ENCODE assay signal across 8 cellular contexts in genomic region chr7:139360210-139360947, GRCh38. TPM values are rescaled to one million over a fixed set of nuclear protein-coding genes. Genes with fewer than 3 reads are reported as not detected.
DNase-seq lines count a peak whose midpoint lies in the region; ATAC-seq and TF ChIP-seq lines count a peak whose summit lies in the region.

No MANE protein-coding gene starts in this region.

- peaks cover 68% of the 10 kb centered on the region for H3K79me2 ChIP-seq in PC-3 (ENCODE audit: low read length)

- H3K9me3 Mint-ChIP-seq in activated T-cell treated with anti-CD3 and anti-CD28 coated beads, Interleukin-2, amount 50 U/mL, for 4 hours, result no peaks in the 10 kb centered on the region

- no peaks in the 10 kb centered on the region for H3K27me3 Mint-ChIP-seq in activated T-cell treated with anti-CD3 and anti-CD28 coated beads, Interleukin-2, amount 50 U/mL, for 4 hours (ENCODE audit: low read depth)

- no peaks in the 10 kb centered on the region for H3K9me2 ChIP-seq in PC-3 (replicated peaks; ENCODE audit: low read length)

- H3K27me3 ChIP-seq in PC-3 (ENCODE audit: low read length) (no peaks in the 10 kb centered on the region), esophagus (ENCODE audit: control insufficient read depth in 1 of 2, insufficient read depth in 2 of 2, low read length in 2 of 2) (no peaks in the 10 kb centered on the region), mucosa of stomach (ENCODE audit: control insufficient read depth, insufficient read depth, low read length) (no peaks in the 10 kb centered on the region)

- CTCF ChIA-PET in PC-3 (lab: Charles Lee), result no interaction called here

- DNase-seq in DMS53 treated with DMSO at 0.1 percent for 48 hours (lab: John Stamatoyannopoulos, UW; ENCODE audit: unreplicated experiment) (peak; percentile 93), KBM-7 (peak; percentile 97), PC-3 (peak; percentile 93)
- DNase-seq in activated T-cell treated with anti-CD3 and anti-CD28 coated beads, Interleukin-2, amount 50 U/mL, for 4 hours, result peak; percentile 98
- DNase-seq in stimulated activated CD8-positive, alpha-beta memory T cell treated with anti-CD3 and anti-CD28 coated beads, Interleukin-4, amount 100 ng/mL, for 4 hours (ENCODE audit: low read depth in 2 of 2, low spot score in 1 of 2), result peak; percentile 96 to 97

- ATAC-seq in GM21717 (IDR thresholded peaks at IDR 0.05; ENCODE audit: unreplicated experiment) (peak; percentile 76), PC-3 (peak; percentile 77)
- peak; percentile 78 to 82 for ATAC-seq in activated T-cell treated with anti-CD3 and anti-CD28 coated beads, Interleukin-2, amount 50 U/mL, for 4 hours

- peaks cover 42% of the 10 kb centered on the region for H4K20me1 ChIP-seq in PC-3 (ENCODE audit: low read length)

- H3K9ac ChIP-seq in PC-3 (ENCODE audit: low read length) (peak overlapping the region; percentile 99), mucosa of stomach (ENCODE audit: low read length) (peak overlapping the region; percentile 97)

- in situ Hi-C loops in KBM-7 (cut with MboI; ENCODE audit: low pct_unique_long_range_greater_than_20kb, low sequenced_read_pairs), result no loop called here

- POLR2A ChIA-PET in PC-3 (lab: Charles Lee; ENCODE audit: unreplicated experiment), result interaction anchor here (0.5 to 0.7 kb wide), 7 partner anchors 10 to 227 kb away, joined by 3 to 11 read pairs (median 7); a partner anchor contains a TSS

- peak overlapping the region; percentile 88 for H3K27ac ChIP-seq in PC-3 (ENCODE audit: low read length)
- peak overlapping the region; percentile 99 to 100 for H3K27ac ChIP-seq in esophagus (ENCODE audit: low read depth in 2 of 2, low read length in 1 of 2)

- intact Hi-C loops in PC-3 (cut with micrococcal nuclease), result loop anchor here (5.0 kb wide), 1 partner anchor 253 kb away; the partner anchor contains the start of gene ZC3HAV1

- H3K36me3 Mint-ChIP-seq in activated T-cell treated with anti-CD3 and anti-CD28 coated beads, Interleukin-2, amount 50 U/mL, for 4 hours (ENCODE audit: insufficient read depth), result peaks cover 12% of the 10 kb centered on the region

- peaks cover 11% of the 10 kb centered on the region for H3K36me3 ChIP-seq in PC-3 (ENCODE audit: low read depth, low read length)
- no peaks in the 10 kb centered on the region for H3K36me3 ChIP-seq in esophagus (ENCODE audit: control insufficient read depth in 2 of 2, insufficient read depth in 2 of 2, low read length in 1 of 2)
- no peaks in the 10 kb centered on the region for H3K36me3 ChIP-seq in mucosa of stomach (ENCODE audit: control insufficient read depth, insufficient read depth, low read length)

- BruUV-seq in PC-3 (replicated peaks; lab: Mats Ljungman, UMichigan), result TSS peak; percentile 38

- peak overlapping the region; percentile 96 for H3K4me3 Mint-ChIP-seq in activated T-cell treated with anti-CD3 and anti-CD28 coated beads, Interleukin-2, amount 50 U/mL, for 4 hours

- H3K4me1 ChIP-seq in PC-3 (ENCODE audit: insufficient read depth, low read length) (peaks cover 14% of the 10 kb centered on the region; the same call in 1 of the 2 replicates), esophagus (ENCODE audit: control insufficient read depth in 2 of 2, insufficient read depth in 2 of 2, low read length in 1 of 2) (peaks cover 0 to 4% of the 10 kb centered on the region in 2 donors), mucosa of stomach (ENCODE audit: control insufficient read depth, insufficient read depth, low read length) (peaks cover 10% of the 10 kb centered on the region)

- no peaks in the 10 kb centered on the region for H3K9me3 ChIP-seq in PC-3 (ENCODE audit: low read length)
- H3K9me3 ChIP-seq in esophagus (ENCODE audit: control insufficient read depth in 2 of 2, insufficient read depth in 1 of 2, low read depth in 1 of 2, low read length in 1 of 2), result no peaks in the 10 kb centered on the region
- H3K9me3 ChIP-seq in mucosa of stomach (ENCODE audit: control insufficient read depth, low read length), result no peaks in the 10 kb centered on the region

- peak overlapping the region; percentile 71 for H2AFZ ChIP-seq in PC-3 (ENCODE audit: low read length)

- peak overlapping the region; percentile 90 for H3K4me2 ChIP-seq in PC-3 (ENCODE audit: low read length)

- H3K4me1 Mint-ChIP-seq in activated T-cell treated with anti-CD3 and anti-CD28 coated beads, Interleukin-2, amount 50 U/mL, for 4 hours (ENCODE audit: low read depth), result peaks cover 37% of the 10 kb centered on the region

- WGBS in esophagus, 2 donors, result 0 to 1% methylated on average over 47 of the region's 47 CpGs

- no peaks in the 10 kb centered on the region for H3F3A ChIP-seq in PC-3 (ENCODE audit: low read length, unreplicated experiment)

- TF ChIP-seq CTCF in PC-3 (conservative IDR thresholded peaks at IDR 0.05; ENCODE audit: low read depth, low read length), result no peak

- H3K4me3 ChIP-seq in PC-3 (ENCODE audit: low read length) (peak overlapping the region; percentile 91), esophagus (ENCODE audit: low read depth in 1 of 2, low read length in 2 of 2) (peak overlapping the region; percentile 80 to 84), mucosa of stomach (ENCODE audit: low read length) (peak overlapping the region; percentile 68)

RNA-seq across cellular contexts. Expression of gene LUC7L2, which starts 0.7 kb away (rescaled TPM):
- total RNA-seq in PC-3 (2014; rRNA removed), result 67.4 and 110 TPM in 2 replicates
- total RNA-seq in activated T-cell treated with anti-CD3 and anti-CD28 coated beads, Interleukin-2, amount 50 U/mL, for 4 hours, result 100 to 1,000 TPM; 198 to 214 (median 207) TPM
- polyA plus RNA-seq in esophagus, result 10 to 100 TPM; 31.8 to 35.8 TPM

RNA-seq across cellular contexts. Expression of gene FMC1, which starts 19.2 kb away (rescaled TPM):
- 8.8 and 12.2 TPM in 2 replicates for total RNA-seq in PC-3 (2014; rRNA removed)
- 1 to 10 TPM; 4.5 to 8.7 (median 5.9) TPM for total RNA-seq in activated T-cell treated with anti-CD3 and anti-CD28 coated beads, Interleukin-2, amount 50 U/mL, for 4 hours
- polyA plus RNA-seq in esophagus, result 10 to 100 TPM; 13.2 to 22.7 TPM

Comparison
In these comparisons a context has a peak if more than half of its experiments do, and no peak if none do; other contexts are left out.
1. Peak in every context shown above with its lines: DNase-seq, ATAC-seq, H3K4me3 ChIP-seq and H3K27ac ChIP-seq.